ENCODE assay signal across 29 cellular contexts in the genomic region with DNA sequence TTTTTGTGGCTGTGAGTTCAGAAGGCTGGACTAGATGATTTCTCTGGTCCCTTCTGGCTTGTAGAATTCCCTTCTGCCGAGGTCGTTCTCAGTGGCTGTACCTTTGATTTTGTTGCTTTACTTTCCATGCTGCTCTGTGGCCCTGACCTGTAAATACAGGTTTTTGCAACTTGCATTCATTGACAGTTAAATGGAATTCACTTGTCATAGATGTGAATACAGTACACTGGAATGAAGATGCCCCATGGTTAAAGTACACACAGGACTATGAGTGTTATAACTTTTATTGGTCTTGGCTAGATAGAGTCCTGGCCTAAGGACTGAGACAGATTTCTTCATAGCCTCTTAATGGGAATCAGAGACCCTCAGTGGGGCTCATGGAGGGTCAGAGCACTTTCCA. TPM values are rescaled to one million over a fixed set of nuclear protein-coding genes. Genes with fewer than 3 reads are reported as not detected.
"Had no signal": no experiment of that assay in that cellular context is flagged by ENCODE, and none has a peak within 500 bp of the region (broad histone marks: within the 10 kb centered on the region; RNA-seq: fewer than 3 reads in every experiment).

No MANE protein-coding gene starts in this region.

- H3K4me1 ChIP-seq: tibial nerve had no signal

- H3K9me3 ChIP-seq: left lung, lower lobe of right lung, right atrium auricular region, tibial nerve had no signal

- H3K4me3 Mint-ChIP-seq: immature natural killer cell, naive B cell, neural crest cell had no signal

- H3K27me3 ChIP-seq: dorsolateral prefrontal cortex, left lung, right atrium auricular region, tibial nerve had no signal

- DNase-seq: activated CD4-positive, alpha-beta T cell treated with anti-CD3 and anti-CD28 coated beads for 4 hours; activated CD4-positive, alpha-beta T cell treated with anti-CD3 and anti-CD28 coated beads, Interleukin-2, amount 50 U/mL, for 48 hours; activated CD8-positive, alpha-beta memory T cell treated with anti-CD3 and anti-CD28 coated beads for 24 hours; activated gamma-delta T cell treated with Interleukin-2 at 50 U/mL for 16 hours; activated naive CD4-positive, alpha-beta T cell treated with anti-CD3 and anti-CD28 coated beads, Interleukin-2, amount 50 U/mL, for 16 hours; activated T-cell treated with anti-CD3 and anti-CD28 coated beads, Interleukin-2, amount 50 U/mL, for 1 hour; amygdala; cerebellar nuclear complex; dorsolateral prefrontal cortex; effector memory CD4-positive, alpha-beta T cell; head of caudate nucleus; hypothalamus; immature natural killer cell; kidney glomerular epithelial cell; left lung; lower lobe of right lung; mesendoderm; naive B cell; nucleus accumbens; stimulated activated naive CD4-positive, alpha-beta T cell treated with Interleukin-2 at 50 U/mL for 16 hours; T-helper 9 cell had no signal

- H3K27me3 Mint-ChIP-seq: naive B cell had no signal

- FAIRE-seq: TTC549 had no signal

- H3K4me3 ChIP-seq: coronary artery, dorsolateral prefrontal cortex, left lung, lower lobe of right lung, right atrium auricular region, tibial nerve had no signal

- ATAC-seq: left lung, lower lobe of right lung had no signal

- H3K4me1 Mint-ChIP-seq: neural crest cell had no signal

- H3K27ac ChIP-seq: coronary artery, dorsolateral prefrontal cortex, left lung, lower lobe of right lung, right atrium auricular region, tibial nerve, VCaP had no signal

RNA-seq across cellular contexts. Expression of gene EFCAB8, which starts 12.9 kb away (rescaled TPM):
- total RNA-seq: right atrium auricular region, temporal lobe had no signal
- polyA plus RNA-seq: fibroblast of lung had no signal
